9 cellular contexts compared by ENCODE assay signal in genomic region chr7:128867842-128868623, GRCh38. TPM values are rescaled to one million over a fixed set of nuclear protein-coding genes. Genes with fewer than 3 reads are reported as not detected.
DNase-seq lines count a peak whose midpoint lies in the region; ATAC-seq, FAIRE-seq and TF ChIP-seq lines count a peak whose summit lies in the region.
"Had no signal": no experiment of that assay in that cellular context is flagged by ENCODE, and none has a peak within 500 bp of the region (broad histone marks: within the 10 kb centered on the region; RNA-seq: fewer than 3 reads in every experiment).

No MANE protein-coding gene starts in this region.

- H3K79me2 ChIP-seq in keratinocyte (ENCODE audit: control insufficient read depth, insufficient read depth, low read length): peaks cover 29% of the 10 kb centered on the region

- H3K9me3 ChIP-seq in SJCRH30 (replicated peaks) (no peaks in the 10 kb centered on the region), keratinocyte (ENCODE audit: control insufficient read depth, low read depth, low read length) (no peaks in the 10 kb centered on the region), MG63 (no peaks in the 10 kb centered on the region)

- H2AFZ ChIP-seq in keratinocyte (ENCODE audit: control insufficient read depth, low read length): no peak overlapping the region

- no peak for ATAC-seq in GM19455 (IDR thresholded peaks at IDR 0.05; ENCODE audit: unreplicated experiment)

- DNase-seq in DMS 273 (lab: John Stamatoyannopoulos, UW; ENCODE audit: unreplicated experiment): peak; percentile 96
- peak; percentile 49 for DNase-seq in NCI-H1417 treated with DMSO at 0.1 percent for 48 hours (lab: John Stamatoyannopoulos, UW)
- DNase-seq in SJCRH30: peak; percentile 51 to 79
- DNase-seq in keratinocyte (ENCODE audit: low read depth, low spot score): peak; percentile 72
- DNase-seq in MG63: no peak
- no peak for DNase-seq in activated CD4-positive, CD25-positive, alpha-beta regulatory T cell (lab: John Stamatoyannopoulos, UW)
- no peak for DNase-seq in MV-4-11 (lab: John Stamatoyannopoulos, UW)
- DNase-seq: HCEC 1CT had no signal

- H3K4me3 ChIP-seq in SJCRH30 (no peak overlapping the region), keratinocyte (ENCODE audit: control insufficient read depth in 2 of 3, extremely low read depth in 1 of 3, insufficient read depth in 2 of 3, low read depth in 1 of 3, low read length in 3 of 3) (no peak overlapping the region), MG63 (no peak overlapping the region)

- H3K9me1 ChIP-seq in keratinocyte (ENCODE audit: control insufficient read depth, extremely low read depth, insufficient read depth, low read length): peaks cover 4% of the 10 kb centered on the region

- peak overlapping the region; percentile 80 for H3K4me2 ChIP-seq in keratinocyte (ENCODE audit: control insufficient read depth, extremely low read depth, insufficient read depth, low read depth, low read length)

- H3K27me3 ChIP-seq in SJCRH30 (no peaks in the 10 kb centered on the region), keratinocyte (ENCODE audit: control insufficient read depth, extremely low read depth, insufficient read depth, low read length) (peaks cover 9% of the 10 kb centered on the region), MG63 (no peaks in the 10 kb centered on the region)

- FAIRE-seq in keratinocyte (lab: Jason Lieb, UNC): peak; percentile 85

- H3K36me3 ChIP-seq in SJCRH30: no peaks in the 10 kb centered on the region
- peaks cover 10 to 17% of the 10 kb centered on the region in 2 experiments for H3K36me3 ChIP-seq in keratinocyte (ENCODE audit: control insufficient read depth in 2 of 2, extremely low read depth in 1 of 2, insufficient read depth in 2 of 2, low read length in 2 of 2)
- 0 out of 2 replicates have a peak, but pooled peaks cover 6% of the 10 kb centered on the region for H3K36me3 ChIP-seq in MG63

- H3K4me1 ChIP-seq in SJCRH30: peaks cover 11% of the 10 kb centered on the region
- peaks cover 42% of the 10 kb centered on the region for H3K4me1 ChIP-seq in keratinocyte (ENCODE audit: control insufficient read depth, extremely low read depth, insufficient read depth, low read length)

- TF ChIP-seq CTCF in keratinocyte (optimal IDR thresholded peaks at IDR 0.05 in 1 of 3, IDR thresholded peaks at IDR 0.05 in 1 of 3, conservative IDR thresholded peaks at IDR 0.05 in 1 of 3; ENCODE audit: extremely low read depth in 1 of 3, insufficient read depth in 2 of 3, low read length in 3 of 3): no peak

- H3K27ac ChIP-seq in SJCRH30 (no peak overlapping the region), keratinocyte (ENCODE audit: control insufficient read depth, insufficient read depth, low read length) (no peak overlapping the region)

- H4K20me1 ChIP-seq in keratinocyte (ENCODE audit: control insufficient read depth, extremely low read depth, insufficient read depth, low read length): peaks cover 7% of the 10 kb centered on the region

- dilution Hi-C loops in keratinocyte (cut with MboI; ENCODE audit: extremely low pct_ligation_motif_present, low sequenced_read_pairs): no loop called here

- H3K9ac ChIP-seq in keratinocyte (ENCODE audit: control insufficient read depth, extremely low read depth, insufficient read depth, low read length): no peak overlapping the region

RNA-seq across cellular contexts. Expression of gene ATP6V1F, which starts 5.4 kb away (rescaled TPM):
- total RNA-seq in SJCRH30 (2014; rRNA removed; shearing (Covaris generic)): 95.8 and 115 TPM in 2 replicates
- 263 to 429 TPM (median 268 TPM) in 3 replicates for polyA plus RNA-seq in keratinocyte
- polyA plus RNA-seq in keratinocyte (2011; ENCODE audit: low read depth): 107 TPM
- polyA plus RNA-seq in keratinocyte (2011; cell fraction: cytosol; rRNA removed): 342 and 421 TPM in 2 replicates
- polyA plus RNA-seq in keratinocyte (2011; cell fraction: nucleus; rRNA removed): 115 and 151 TPM in 2 replicates
- 283 and 576 TPM in 2 replicates for polyA plus RNA-seq in keratinocyte (2012; ENCODE audit: low replicate concordance)
- polyA minus RNA-seq in keratinocyte: 59.0 to 128 TPM (median 113 TPM) in 3 replicates
- polyA minus RNA-seq in keratinocyte (2011; cell fraction: cytosol; rRNA and poly(A)+ RNA removed): 125 TPM
- 20.6 and 23.4 TPM in 2 replicates for polyA minus RNA-seq in keratinocyte (2011; cell fraction: nucleus; rRNA and poly(A)+ RNA removed)
- 83.6 and 97.0 TPM in 2 replicates for total RNA-seq in MG63 (2014; rRNA removed; shearing (Covaris generic); ENCODE audit: low replicate concordance)

RNA-seq across cellular contexts. Expression of gene FLNC, which starts 37.8 kb away (rescaled TPM):
- 158 and 172 TPM in 2 replicates for total RNA-seq in SJCRH30 (2014; rRNA removed; shearing (Covaris generic))
- 0.03 to 0.15 TPM (median 0.06 TPM) in 3 replicates for polyA plus RNA-seq in keratinocyte
- polyA plus RNA-seq in keratinocyte (2011; ENCODE audit: low read depth): 0.20 TPM
- polyA plus RNA-seq in keratinocyte (2011; cell fraction: cytosol; rRNA removed): 0.07 and 0.17 TPM in 2 replicates
- polyA plus RNA-seq in keratinocyte (2011; cell fraction: nucleus; rRNA removed): 0.33 and 0.43 TPM in 2 replicates
- polyA plus RNA-seq in keratinocyte (2012; ENCODE audit: low replicate concordance): 0.46 and 0.71 TPM in 2 replicates
- 0.26 to 2.0 TPM (median 0.33 TPM) in 3 replicates for polyA minus RNA-seq in keratinocyte
- polyA minus RNA-seq in keratinocyte (2011; cell fraction: cytosol; rRNA and poly(A)+ RNA removed): 1.2 TPM
- 1.6 and 1.8 TPM in 2 replicates for polyA minus RNA-seq in keratinocyte (2011; cell fraction: nucleus; rRNA and poly(A)+ RNA removed)
- total RNA-seq in MG63 (2014; rRNA removed; shearing (Covaris generic); ENCODE audit: low replicate concordance): 71.1 and 93.1 TPM in 2 replicates

RNA-seq across cellular contexts. Expression of gene KCP, which starts 42.5 kb away (rescaled TPM):
- total RNA-seq in SJCRH30 (2014; rRNA removed; shearing (Covaris generic)): 0.20 and 0.38 TPM in 2 replicates
- polyA plus RNA-seq in keratinocyte: 0.03 to 0.17 TPM in 2 of 3 replicates, not detected in the other
- not detected for polyA plus RNA-seq in keratinocyte (2011; ENCODE audit: low read depth)
- polyA plus RNA-seq in keratinocyte (2011; cell fraction: cytosol; rRNA removed): 0.04 and 0.08 TPM in 2 replicates
- polyA plus RNA-seq in keratinocyte (2011; cell fraction: nucleus; rRNA removed): 0.25 and 0.28 TPM in 2 replicates
- polyA plus RNA-seq in keratinocyte (2012; ENCODE audit: low replicate concordance): 0.14 and 0.17 TPM in 2 replicates
- polyA minus RNA-seq in keratinocyte: 0.13 TPM in 1 of 3 replicates, not detected in the others
- not detected for polyA minus RNA-seq in keratinocyte (2011; cell fraction: cytosol; rRNA and poly(A)+ RNA removed)
- polyA minus RNA-seq in keratinocyte (2011; cell fraction: nucleus; rRNA and poly(A)+ RNA removed): not detected in 2 replicates
- total RNA-seq in MG63 (2014; rRNA removed; shearing (Covaris generic); ENCODE audit: low replicate concordance): not detected in 2 replicates

Comparison
In these comparisons a context has a peak if more than half of its experiments do, and no peak if none do; other contexts are left out.
1. DNase-seq: peak in DMS 273 (single experiment), NCI-H1417 treated with DMSO at 0.1 percent for 48 hours (single experiment), SJCRH30 (2 of 2) and keratinocyte (single experiment); none in MG63 (single experiment), activated CD4-positive, CD25-positive, alpha-beta regulatory T cell (0 of 4) and MV-4-11 (single experiment).